11 cellular contexts compared by ENCODE assay signal in the genomic region with DNA sequence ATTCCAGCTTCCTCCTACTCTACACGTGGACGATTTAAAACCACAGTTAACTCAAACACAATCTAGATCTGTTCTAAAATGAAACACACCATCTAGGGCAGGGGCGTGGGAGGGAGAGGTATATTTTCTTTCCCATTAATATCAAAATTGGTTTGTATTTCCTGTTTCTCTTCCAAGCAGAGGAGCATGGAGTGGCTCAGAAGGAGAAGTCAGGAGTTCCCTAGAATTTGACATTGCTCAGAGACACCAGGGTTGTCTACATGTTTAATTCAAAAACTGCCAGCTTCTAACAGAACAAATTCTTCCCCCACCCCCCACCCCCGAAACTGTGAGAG. TPM values are rescaled to one million over a fixed set of nuclear protein-coding genes. Genes with fewer than 3 reads are reported as not detected.
DNase-seq lines count a peak whose midpoint lies in the region; ATAC-seq and TF ChIP-seq lines count a peak whose summit lies in the region.
"Had no signal": no experiment of that assay in that cellular context is flagged by ENCODE, and none has a peak within 500 bp of the region (broad histone marks: within the 10 kb centered on the region; RNA-seq: fewer than 3 reads in every experiment).

No MANE protein-coding gene starts in this region.

- H4K20me1 ChIP-seq in OCI-LY7 (ENCODE audit: insufficient read depth, low read length): no peaks in the 10 kb centered on the region

- intact Hi-C loops in OCI-LY7 (cut with micrococcal nuclease; ENCODE audit: unreplicated experiment): loop anchor here (5.0 kb wide), 1 partner anchor 88 kb away; no protein-coding TSS in a partner anchor

- H3K79me2 ChIP-seq in OCI-LY7 (ENCODE audit: insufficient read depth, low read depth, low read length): peaks cover 55% of the 10 kb centered on the region; the same call in 1 of the 2 replicates

- no peaks in the 10 kb centered on the region for H3K9me3 ChIP-seq in OCI-LY7 (ENCODE audit: low read length)

- POLR2A ChIA-PET in OCI-LY7 (lab: Charles Lee): interaction anchor here (1.3 kb wide), 1 partner anchor 96 kb away, joined by 3 read pairs; a partner anchor contains a TSS

- peak overlapping the region; percentile 90 for H3K4me3 ChIP-seq in GM06990 (replicated peaks; ENCODE audit: low read depth, low read length)
- H3K4me3 ChIP-seq in OCI-LY7 (ENCODE audit: low read depth, low read length, poor library complexity, severe bottlenecking): peak overlapping the region; percentile 91

- no TSS peak for BruUV-seq in OCI-LY7 (replicated peaks; lab: Mats Ljungman, UMichigan)

- H2AFZ ChIP-seq in OCI-LY7 (ENCODE audit: low read length): no peak overlapping the region

- H3K4me1 Mint-ChIP-seq in endothelial cell (ENCODE audit: unreplicated experiment) (peaks cover 45% of the 10 kb centered on the region), osteocyte (ENCODE audit: unreplicated experiment) (peaks cover 38% of the 10 kb centered on the region)

- peak overlapping the region; percentile 48 for H3K27ac Mint-ChIP-seq in endothelial cell (ENCODE audit: unreplicated experiment)
- H3K27ac Mint-ChIP-seq in osteocyte (ENCODE audit: unreplicated experiment): peak overlapping the region; percentile 62

- no peaks in the 10 kb centered on the region for H3K9me2 ChIP-seq in OCI-LY7 (ENCODE audit: insufficient read depth, low read length)

- H3K27me3 Mint-ChIP-seq in endothelial cell (ENCODE audit: unreplicated experiment) (peaks cover 12% of the 10 kb centered on the region), osteocyte (ENCODE audit: unreplicated experiment) (no peaks in the 10 kb centered on the region)

- H3K9me3 Mint-ChIP-seq in endothelial cell (ENCODE audit: unreplicated experiment): no peaks in the 10 kb centered on the region
- H3K9me3 Mint-ChIP-seq in osteocyte (ENCODE audit: unreplicated experiment): no peaks in the 10 kb centered on the region

- peak overlapping the region; percentile 93 for H3K27ac ChIP-seq in OCI-LY7 (ENCODE audit: low read depth, low read length, poor library complexity, severe bottlenecking)
- H3K27ac ChIP-seq: epithelial cell of prostate had no signal

- peaks cover 20% of the 10 kb centered on the region for H3K36me3 Mint-ChIP-seq in endothelial cell (ENCODE audit: low read depth, unreplicated experiment)
- no peaks in the 10 kb centered on the region for H3K36me3 Mint-ChIP-seq in osteocyte (ENCODE audit: unreplicated experiment)

- no peaks in the 10 kb centered on the region; the same call in 1 of the 2 replicates for H3K36me3 ChIP-seq in GM06990 (ENCODE audit: control insufficient read depth, insufficient read depth, low read length)
- H3K36me3 ChIP-seq in OCI-LY7 (ENCODE audit: insufficient read depth, low read length): no peaks in the 10 kb centered on the region

- H3K4me3 Mint-ChIP-seq in endothelial cell (ENCODE audit: unreplicated experiment) (peak overlapping the region; percentile 100), osteocyte (ENCODE audit: unreplicated experiment) (peak overlapping the region; percentile 91)

- CTCF ChIA-PET in OCI-LY7 (lab: Charles Lee; ENCODE audit: unreplicated experiment): no interaction called here

- TF ChIP-seq CTCF in GM06990 (IDR thresholded peaks at IDR 0.05; ENCODE audit: insufficient read depth, low read length, poor library complexity, severe bottlenecking) (no peak), OCI-LY7 (conservative IDR thresholded peaks at IDR 0.05; ENCODE audit: low read length) (no peak), endothelial cell (IDR thresholded peaks at IDR 0.05; ENCODE audit: unreplicated experiment) (no peak), osteocyte (IDR thresholded peaks at IDR 0.05) (no peak)

- H3K4me2 ChIP-seq in OCI-LY7 (ENCODE audit: low read length): peak overlapping the region; percentile 76

- H3K4me1 ChIP-seq in OCI-LY7 (ENCODE audit: insufficient read depth, low read length, poor library complexity, severe bottlenecking): peaks cover 67% of the 10 kb centered on the region

- ATAC-seq in GM18519 (IDR thresholded peaks at IDR 0.05; ENCODE audit: low FRiP score, unreplicated experiment): no peak

- H3K27me3 ChIP-seq in GM06990 (replicated peaks; ENCODE audit: control insufficient read depth, insufficient read depth, low read length): no peaks in the 10 kb centered on the region

- no peak for DNase-seq in GM06990 (ENCODE audit: extremely low read depth, insufficient read length)
- no peak for DNase-seq in OCI-LY7 (ENCODE audit: low spot score)
- DNase-seq in endothelial cell (ENCODE audit: low spot score): no peak
- no peak for DNase-seq in osteocyte (ENCODE audit: extremely low spot score, unreplicated experiment)
- no peak for DNase-seq in Ammon's horn (ENCODE audit: low spot score)
- DNase-seq in T-helper 9 cell: no peak
- DNase-seq in activated gamma-delta T cell treated with Interleukin-2 at 50 U/mL for 16 hours: no peak
- DNase-seq: SHP77; stimulated activated CD4-positive, alpha-beta T cell treated with anti-CD3 and anti-CD28 coated beads, Interleukin-1b, Interleukin-23, amount 100 ng/mL, for 48 hours had no signal

RNA-seq across cellular contexts. Expression of a gene that starts 2.3 kb away (rescaled TPM):
- total RNA-seq in OCI-LY7 (2014; rRNA removed; shearing (Covaris generic)): 20.2 and 25.3 TPM in 2 replicates
- total RNA-seq in OCI-LY7 (2022): 20.7 and 24.7 TPM in 2 replicates
- total RNA-seq in endothelial cell (ENCODE audit: unreplicated experiment): 248 TPM
- total RNA-seq in osteocyte: 22.2 and 24.2 TPM in 2 replicates
